11 cellular contexts compared by ENCODE assay signal in the genomic region with DNA sequence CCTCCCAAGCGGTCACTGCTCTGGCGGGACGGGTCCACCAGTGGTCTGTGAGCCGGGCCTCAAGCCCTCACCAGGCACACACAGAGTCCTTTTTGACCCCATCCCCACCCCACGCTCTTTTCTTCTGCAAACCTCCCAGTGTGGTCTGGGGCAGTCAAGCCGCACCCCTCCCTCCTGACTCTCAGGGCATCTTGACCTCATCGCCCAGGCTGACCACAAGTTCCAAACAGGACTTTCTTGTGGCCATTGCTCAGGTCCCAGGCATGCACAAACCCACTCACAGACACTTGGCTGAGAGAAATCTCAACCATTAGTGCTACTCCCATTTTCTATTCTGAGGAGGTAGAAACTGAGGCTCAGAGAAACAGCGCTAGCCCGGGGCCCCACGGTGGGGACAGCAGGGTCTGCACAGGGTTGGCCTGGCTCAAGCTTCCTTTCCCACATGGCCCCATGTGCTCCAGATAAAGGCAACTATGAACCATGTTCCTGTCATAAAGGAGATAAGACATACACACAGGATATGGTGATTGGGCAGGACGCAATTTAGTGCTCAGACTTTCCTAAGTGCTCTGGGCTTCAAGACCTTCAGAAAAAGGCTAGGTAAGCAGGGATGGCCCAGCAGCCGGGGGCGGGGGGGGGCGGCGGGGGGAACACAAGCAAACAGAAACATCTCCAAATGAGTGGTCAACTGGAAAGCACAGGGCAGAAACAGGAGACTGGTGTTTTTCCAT.
DNase-seq lines count a peak whose midpoint lies in the region; ATAC-seq and TF ChIP-seq lines count a peak whose summit lies in the region.
"Had no signal": no experiment of that assay in that cellular context is flagged by ENCODE, and none has a peak within 500 bp of the region (broad histone marks: within the 10 kb centered on the region; RNA-seq: fewer than 3 reads in every experiment).

No MANE protein-coding gene starts in this region.

- H3K27me3 ChIP-seq in BJ (ENCODE audit: control insufficient read depth, insufficient read depth, low read length) = no peaks in the 10 kb centered on the region
- H3K27me3 ChIP-seq in MG63 = no peaks in the 10 kb centered on the region
- no peaks in the 10 kb centered on the region for H3K27me3 ChIP-seq in mucosa of rectum (ENCODE audit: control insufficient read depth in 2 of 2, insufficient read depth in 2 of 2, low read length in 2 of 2)

- DNase-seq in BJ (ENCODE audit: low read depth) (peak; percentile 22), MG63 (peak; percentile 72), dedifferentiated amniotic fluid mesenchymal stem cell (ENCODE audit: extremely low spot score) (peak; percentile 42), NCI-H1417 (lab: John Stamatoyannopoulos, UW) (no peak)
- DNase-seq in activated T-cell treated with anti-CD3 and anti-CD28 coated beads, Interleukin-2, amount 50 U/mL, for 48 hours = no peak
- DNase-seq: activated CD8-positive, alpha-beta memory T cell treated with anti-CD3 and anti-CD28 coated beads, Interleukin-2, amount 50 U/mL, for 48 hours; head of caudate nucleus; NK-92 treated with Interleukin-12 subunit alpha and Interleukin-12 subunit beta, amount 100 ng/mL, for 24 hours had no signal

- H3K9me3 ChIP-seq in MG63 (no peaks in the 10 kb centered on the region), mucosa of rectum (ENCODE audit: control insufficient read depth in 2 of 2, low read length in 2 of 2) (no peaks in the 10 kb centered on the region)

- H3K4me1 ChIP-seq in mucosa of rectum (ENCODE audit: control insufficient read depth in 2 of 2, insufficient read depth in 2 of 2, low read length in 2 of 2) = peaks cover 91 to 96% of the 10 kb centered on the region in 2 donors

- no peak for ATAC-seq in HG03097 (IDR thresholded peaks at IDR 0.05; ENCODE audit: low FRiP score, unreplicated experiment)
- no peak for ATAC-seq in GM18511 (IDR thresholded peaks at IDR 0.05; ENCODE audit: unreplicated experiment)

- POLR2A ChIA-PET in BJ (lab: Charles Lee) = no interaction called here

- no peak for TF ChIP-seq CTCF in BJ (IDR thresholded peaks at IDR 0.05; ENCODE audit: insufficient read depth, low read depth, low read length)

- H3K36me3 ChIP-seq in BJ (ENCODE audit: control insufficient read depth, insufficient read depth, low read length) (no peaks in the 10 kb centered on the region), MG63 (no peaks in the 10 kb centered on the region), mucosa of rectum (ENCODE audit: control insufficient read depth in 2 of 2, insufficient read depth in 2 of 2, low read length in 2 of 2) (no peaks in the 10 kb centered on the region)

- CTCF ChIA-PET in BJ (lab: Yijun Ruan, JAX) = interaction anchor here (0.8 to 1.3 kb wide), 3 partner anchors 14 to 67 kb away, joined by 3 to 4 read pairs (median 3); no protein-coding TSS in a partner anchor

- H3K4me3 ChIP-seq in BJ (ENCODE audit: low read depth, low read length) (no peak overlapping the region), MG63 (no peak overlapping the region), mucosa of rectum (ENCODE audit: low read length in 2 of 2) (no peak overlapping the region)

- peak overlapping the region; percentile 96 to 97 for H3K27ac ChIP-seq in mucosa of rectum (ENCODE audit: low read depth in 2 of 2, low read length in 2 of 2)

- peak overlapping the region; percentile 16 to 32 for H3K9ac ChIP-seq in mucosa of rectum (ENCODE audit: low read depth in 1 of 2, low read length in 2 of 2)

Comparison
In these comparisons a context has a peak if more than half of its experiments do, and no peak if none do; other contexts are left out.
1. DNase-seq: peak in BJ (single experiment), MG63 (single experiment) and dedifferentiated amniotic fluid mesenchymal stem cell (single experiment); none in NCI-H1417 (0 of 3) and activated T-cell treated with anti-CD3 and anti-CD28 coated beads, Interleukin-2, amount 50 U/mL, for 48 hours (0 of 2).